Comparison of ENCODE assay signal across 10 cellular contexts in genomic region chr6:37990762-37991525, GRCh38.
DNase-seq lines count a peak whose midpoint lies in the region; ATAC-seq and TF ChIP-seq lines count a peak whose summit lies in the region.
"Had no signal": no experiment of that assay in that cellular context is flagged by ENCODE, and none has a peak within 500 bp of the region (broad histone marks: within the 10 kb centered on the region; RNA-seq: fewer than 3 reads in every experiment).

No MANE protein-coding gene starts in this region.

- no peak overlapping the region for H3K4me3 Mint-ChIP-seq in nephron

- H3K36me3 Mint-ChIP-seq in nephron (ENCODE audit: low read depth): no peaks in the 10 kb centered on the region

- H3K4me1 Mint-ChIP-seq in nephron: peaks cover 78% of the 10 kb centered on the region

- H3K27ac Mint-ChIP-seq in nephron: peak overlapping the region in 2 of 3 experiments; percentile 26 to 39

- DNase-seq in AG08396 (ENCODE audit: low spot score) (peak; percentile 70), M059J (ENCODE audit: low read depth) (peak; percentile 99), dedifferentiated amniotic fluid mesenchymal stem cell (ENCODE audit: extremely low spot score) (peak; percentile 85), SIG-M5 treated with dmso at 0.1 percent for 504 hours (lab: John Stamatoyannopoulos, UW; ENCODE audit: unreplicated experiment) (no peak), activated gamma-delta T cell (lab: John Stamatoyannopoulos, UW) (no peak), dermis blood vessel endothelial cell (no peak)
- DNase-seq: Peyer's patch had no signal

- no peaks in the 10 kb centered on the region for H3K9me3 Mint-ChIP-seq in nephron

- TF ChIP-seq CTCF in nephron (IDR thresholded peaks at IDR 0.05; ENCODE audit: unreplicated experiment in 3 of 3): no peak

- ATAC-seq in GM21528 (IDR thresholded peaks at IDR 0.05; ENCODE audit: low FRiP score, unreplicated experiment): no peak
- ATAC-seq: esophagus mucosa had no signal

- no peaks in the 10 kb centered on the region for H3K27me3 Mint-ChIP-seq in nephron (ENCODE audit: low read depth)

Comparison
In these comparisons a context has a peak if more than half of its experiments do, and no peak if none do; other contexts are left out.
1. DNase-seq: peak in AG08396 (single experiment), M059J (single experiment) and dedifferentiated amniotic fluid mesenchymal stem cell (single experiment); none in SIG-M5 treated with dmso at 0.1 percent for 504 hours (single experiment), activated gamma-delta T cell (single experiment) and dermis blood vessel endothelial cell (single experiment).